1 cellular context compared by ENCODE assay signal in genomic region chr15:41921167-41921566, GRCh38.
TF ChIP-seq lines count a peak whose summit lies in the region.

No MANE protein-coding gene starts in this region.

TF ChIP-seq in GM12878, 131 proteins besides CTCF, POLR2A, EP300 and RAD21 (continued from another document):
- TF ChIP-seq RB1 (IDR thresholded peaks at IDR 0.05; ENCODE audit: borderline replicate concordance) (no peak), NFYA (IDR thresholded peaks at IDR 0.05; ENCODE audit: borderline replicate concordance, low read depth, low read length) (no peak), EED (IDR thresholded peaks at IDR 0.05; ENCODE audit: low read depth) (no peak), MYB (IDR thresholded peaks at IDR 0.05; ENCODE audit: borderline replicate concordance, low read depth, low read length) (no peak), GABPA (IDR thresholded peaks at IDR 0.05; ENCODE audit: low read depth) (no peak), SMC3 (IDR thresholded peaks at IDR 0.05; ENCODE audit: borderline replicate concordance, low read length) (no peak), CUX1 (IDR thresholded peaks at IDR 0.05; ENCODE audit: insufficient replicate concordance, low read depth, low read length) (no peak), SRF (IDR thresholded peaks at IDR 0.05; ENCODE audit: low read depth in 2 of 2, low read length in 2 of 2) (no peak), BCL3 (IDR thresholded peaks at IDR 0.05; ENCODE audit: borderline replicate concordance, insufficient read depth, low read depth, low read length, poor library complexity, severe bottlenecking) (no peak), JUNB (IDR thresholded peaks at IDR 0.05) (no peak), TBL1XR1 (IDR thresholded peaks at IDR 0.05; ENCODE audit: low read depth, low read length) (no peak)
